In the genomic region with DNA sequence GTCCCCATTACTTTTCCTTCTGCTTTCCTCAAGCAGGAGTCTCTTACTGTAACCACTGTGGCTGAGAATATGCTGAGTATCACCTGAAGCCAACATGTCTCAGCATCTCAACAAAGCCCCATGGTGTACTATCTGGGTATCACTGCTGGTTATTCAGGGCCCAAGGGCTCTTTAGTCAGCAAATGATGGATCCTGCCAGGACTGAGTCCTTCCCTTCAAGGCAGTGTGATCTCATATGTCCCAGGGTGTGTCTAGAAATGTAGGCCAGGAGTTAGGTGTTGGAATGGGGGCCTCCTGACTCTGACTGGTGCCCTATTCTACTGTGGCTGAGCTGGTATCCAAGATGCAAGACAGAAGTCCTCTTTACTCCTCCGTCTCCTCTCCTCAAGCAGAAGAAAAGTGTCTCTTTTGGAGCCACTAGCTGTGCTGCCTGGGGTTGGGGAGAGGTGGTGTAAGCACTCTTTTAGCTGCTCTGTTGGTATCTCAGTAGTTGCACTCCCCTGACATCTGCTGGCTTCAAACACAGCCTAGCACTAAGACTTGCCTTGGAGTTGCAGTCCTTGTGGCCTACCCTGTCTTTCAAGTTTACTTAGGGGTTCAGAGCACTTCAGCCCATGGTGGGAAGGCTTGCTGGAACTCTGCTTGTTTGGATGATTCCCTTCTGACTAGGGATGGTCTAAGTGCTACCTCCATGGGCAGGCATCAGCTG, we compare ENCODE assay signal across 23 cellular contexts. TPM values are rescaled to one million over a fixed set of nuclear protein-coding genes. Genes with fewer than 3 reads are reported as not detected.
A peak's percentile ranks its signal among the peaks of the same experiment; 100 is the strongest.
DNase-seq lines count a peak whose midpoint lies in the region; ATAC-seq and TF ChIP-seq lines count a peak whose summit lies in the region.
"Had no signal": no experiment of that assay in that cellular context is flagged by ENCODE, and none has a peak within 500 bp of the region (broad histone marks: within the 10 kb centered on the region; RNA-seq: fewer than 3 reads in every experiment).

No MANE protein-coding gene starts in this region.

- H3K4ac ChIP-seq in trophoblast cell (ENCODE audit: low read depth, low read length), result no peak overlapping the region

- no peak overlapping the region for H2AK5ac ChIP-seq in trophoblast cell (ENCODE audit: low read length)

- H2BK5ac ChIP-seq in trophoblast cell (ENCODE audit: low read depth, low read length, poor library complexity), result no peak overlapping the region

- no CpG with 5 or more reads among the region's 1 CpG for WGBS in trophoblast cell (ENCODE audit: extremely low coverage, insufficient coverage, insufficient read length)

- H4K8ac ChIP-seq in trophoblast cell (ENCODE audit: low read depth, low read length), result no peak overlapping the region

- no peak overlapping the region for H3K23ac ChIP-seq in trophoblast cell (ENCODE audit: low read length)

- peak; percentile 55 for ATAC-seq in GM19351 (IDR thresholded peaks at IDR 0.05; ENCODE audit: unreplicated experiment)
- ATAC-seq in esophagus mucosa, result peak; percentile 81
- ATAC-seq: activated T-cell treated with anti-CD3 and anti-CD28 coated beads, Interleukin-2, amount 50 U/mL, for 72 hours; heart left ventricle; left colon; naive thymus-derived CD4-positive, alpha-beta T cell had no signal

- H3F3A ChIP-seq in OCI-LY1 (ENCODE audit: insufficient read depth, low read length), result no peaks in the 10 kb centered on the region

- no peak overlapping the region for H4K91ac ChIP-seq in trophoblast cell (ENCODE audit: low read depth, low read length)

- no peak overlapping the region for H3K4me3 ChIP-seq in OCI-LY1 (ENCODE audit: low read depth, low read length, poor library complexity, severe bottlenecking)
- no peak overlapping the region for H3K4me3 ChIP-seq in trophoblast cell (ENCODE audit: low read depth, low read length)
- no peak overlapping the region for H3K4me3 ChIP-seq in colonic mucosa
- H3K4me3 ChIP-seq: cardiac muscle cell, heart left ventricle, smooth muscle cell, thoracic aorta had no signal

- H3K9ac ChIP-seq in OCI-LY1 (ENCODE audit: low read length), result no peak overlapping the region
- H3K9ac ChIP-seq in trophoblast cell (ENCODE audit: low read length), result peak overlapping the region; percentile 12
- H3K9ac ChIP-seq in colonic mucosa (ENCODE audit: low read depth in 2 of 2, low read length in 2 of 2), result no peak overlapping the region

- H4K20me1 ChIP-seq in OCI-LY1 (ENCODE audit: insufficient read depth, low read length), result no peaks in the 10 kb centered on the region

- H4K12ac ChIP-seq in trophoblast cell (ENCODE audit: low read depth, low read length), result no peak overlapping the region

- H2BK12ac ChIP-seq in trophoblast cell (ENCODE audit: low read length), result no peak overlapping the region

- H3K79me2 ChIP-seq in OCI-LY1 (ENCODE audit: insufficient read depth, low read length), result no peaks in the 10 kb centered on the region
- H3K79me2 ChIP-seq in trophoblast cell (ENCODE audit: control insufficient read depth, insufficient read depth, low read length, poor library complexity), result no peaks in the 10 kb centered on the region

- H3K14ac ChIP-seq in trophoblast cell (ENCODE audit: low read length), result no peak overlapping the region

- H3K27me3 ChIP-seq in OCI-LY1 (ENCODE audit: insufficient read depth, low read length), result no peaks in the 10 kb centered on the region
- H3K27me3 ChIP-seq in trophoblast cell (ENCODE audit: insufficient read depth, low read length), result no peaks in the 10 kb centered on the region
- H3K27me3 ChIP-seq in colonic mucosa, result no peaks in the 10 kb centered on the region
- H3K27me3 ChIP-seq: cardiac muscle cell, heart left ventricle had no signal

- H3K79me1 ChIP-seq in trophoblast cell (ENCODE audit: low read length), result no peaks in the 10 kb centered on the region

- H2BK120ac ChIP-seq in trophoblast cell (ENCODE audit: insufficient read depth, low read length, poor library complexity), result no peak overlapping the region

- no peaks in the 10 kb centered on the region for H3K9me3 ChIP-seq in OCI-LY1 (ENCODE audit: low read length)
- H3K9me3 ChIP-seq in trophoblast cell (ENCODE audit: insufficient read depth, low read depth, low read length), result no peaks in the 10 kb centered on the region
- H3K9me3 ChIP-seq in colonic mucosa, result no peaks in the 10 kb centered on the region
- H3K9me3 ChIP-seq: heart left ventricle, thoracic aorta had no signal

- no peaks in the 10 kb centered on the region for H3K4me1 ChIP-seq in OCI-LY1 (ENCODE audit: insufficient read depth, low read length, severe bottlenecking)
- H3K4me1 ChIP-seq in trophoblast cell (ENCODE audit: control insufficient read depth in 1 of 2, insufficient read depth in 2 of 2, low read length in 2 of 2), result no peaks in the 10 kb centered on the region
- H3K4me1 ChIP-seq in colonic mucosa, result no peaks in the 10 kb centered on the region
- H3K4me1 ChIP-seq: heart left ventricle had no signal

- H2AFZ ChIP-seq in OCI-LY1 (ENCODE audit: low read length) (no peak overlapping the region), trophoblast cell (ENCODE audit: insufficient read depth, low read length, poor library complexity) (no peak overlapping the region)

- H3K18ac ChIP-seq in trophoblast cell (ENCODE audit: low read length), result no peak overlapping the region

- H3K4me2 ChIP-seq in OCI-LY1 (ENCODE audit: low read length) (no peak overlapping the region), trophoblast cell (ENCODE audit: low read length) (no peak overlapping the region)
- H3K4me2 ChIP-seq: smooth muscle cell had no signal

- TF ChIP-seq CTCF in OCI-LY1 (IDR thresholded peaks at IDR 0.05; ENCODE audit: low read length) (peak; percentile 21; the same call in 1 of the 2 replicates), colonic mucosa (IDR thresholded peaks at IDR 0.05) (no peak)

- peak; percentile 17 to 38 for DNase-seq in trophoblast cell
- no peak for DNase-seq in colonic mucosa
- DNase-seq in NCI-H446 (lab: John Stamatoyannopoulos, UW), result no peak
- no peak for DNase-seq in stimulated activated CD4-positive, alpha-beta T cell treated with anti-CD3 and anti-CD28 coated beads, Interleukin-15, amount 100 ng/mL, for 24 hours
- DNase-seq: activated CD4-positive, alpha-beta T cell treated with anti-CD3 and anti-CD28 coated beads, Interleukin-2, amount 10 ng/mL, durations not matched to agents 24 days and 14 days; activated naive CD4-positive, alpha-beta T cell treated with anti-CD3 and anti-CD28 coated beads, Interleukin-2, amount 50 U/mL, for 16 hours; activated T-cell treated with anti-CD3 and anti-CD28 coated beads, Interleukin-2, amount 50 U/mL, for 72 hours; dermis blood vessel endothelial cell; heart left ventricle; KG1; left colon; MV-4-11; naive thymus-derived CD4-positive, alpha-beta T cell; NCI-H1694; NCI-H526 treated with DMSO at 0.1 percent for 48 hours; Right ventricle myocardium superior; stimulated activated naive CD4-positive, alpha-beta T cell had no signal

- H3K36me3 ChIP-seq in OCI-LY1 (ENCODE audit: insufficient read depth, low read length) (no peaks in the 10 kb centered on the region), trophoblast cell (ENCODE audit: control insufficient read depth in 1 of 2, insufficient read depth in 2 of 2, low read length in 2 of 2) (no peaks in the 10 kb centered on the region), colonic mucosa (no peaks in the 10 kb centered on the region)
- H3K36me3 ChIP-seq: cardiac muscle cell, heart left ventricle, thoracic aorta had no signal

- H3K27ac ChIP-seq in OCI-LY1 (ENCODE audit: low read depth, low read length, poor library complexity, severe bottlenecking), result no peak overlapping the region
- H3K27ac ChIP-seq in trophoblast cell (ENCODE audit: low read depth, low read length), result no peak overlapping the region
- no peak overlapping the region for H3K27ac ChIP-seq in colonic mucosa
- H3K27ac ChIP-seq: cardiac muscle cell, heart left ventricle, thoracic aorta had no signal

- H3K9me2 ChIP-seq in OCI-LY1 (ENCODE audit: low read depth, low read length), result no peaks in the 10 kb centered on the region

- intact Hi-C loops in colonic mucosa (cut with DNase I), result no loop called here

RNA-seq across cellular contexts. Expression of gene OCIAD2, which starts 28.6 kb away (rescaled TPM):
- total RNA-seq in esophagus mucosa (32.8 TPM), colonic mucosa (100 to 1,000 TPM in 1 of 2 donors, 10 to 100 TPM in 1; 55.7 to 124 TPM)
- 88.6 and 89.3 TPM in 2 replicates for polyA plus RNA-seq in trophoblast cell (2013)

RNA-seq across cellular contexts. Expression of gene OCIAD1, which starts 47.1 kb away (rescaled TPM):
- 93.1 TPM for total RNA-seq in esophagus mucosa
- polyA plus RNA-seq in trophoblast cell (2013), result 149 and 153 TPM in 2 replicates
- 100 to 1,000 TPM; 120 to 131 TPM for total RNA-seq in colonic mucosa

Comparison
In these comparisons a context has a peak if more than half of its experiments do, and no peak if none do; other contexts are left out.
1. DNase-seq: peak in trophoblast cell (2 of 2); none in colonic mucosa (single experiment), NCI-H446 (0 of 2) and stimulated activated CD4-positive, alpha-beta T cell treated with anti-CD3 and anti-CD28 coated beads, Interleukin-15, amount 100 ng/mL, for 24 hours (single experiment).